ENCODE assay signal across 1 cellular context in the genomic region with DNA sequence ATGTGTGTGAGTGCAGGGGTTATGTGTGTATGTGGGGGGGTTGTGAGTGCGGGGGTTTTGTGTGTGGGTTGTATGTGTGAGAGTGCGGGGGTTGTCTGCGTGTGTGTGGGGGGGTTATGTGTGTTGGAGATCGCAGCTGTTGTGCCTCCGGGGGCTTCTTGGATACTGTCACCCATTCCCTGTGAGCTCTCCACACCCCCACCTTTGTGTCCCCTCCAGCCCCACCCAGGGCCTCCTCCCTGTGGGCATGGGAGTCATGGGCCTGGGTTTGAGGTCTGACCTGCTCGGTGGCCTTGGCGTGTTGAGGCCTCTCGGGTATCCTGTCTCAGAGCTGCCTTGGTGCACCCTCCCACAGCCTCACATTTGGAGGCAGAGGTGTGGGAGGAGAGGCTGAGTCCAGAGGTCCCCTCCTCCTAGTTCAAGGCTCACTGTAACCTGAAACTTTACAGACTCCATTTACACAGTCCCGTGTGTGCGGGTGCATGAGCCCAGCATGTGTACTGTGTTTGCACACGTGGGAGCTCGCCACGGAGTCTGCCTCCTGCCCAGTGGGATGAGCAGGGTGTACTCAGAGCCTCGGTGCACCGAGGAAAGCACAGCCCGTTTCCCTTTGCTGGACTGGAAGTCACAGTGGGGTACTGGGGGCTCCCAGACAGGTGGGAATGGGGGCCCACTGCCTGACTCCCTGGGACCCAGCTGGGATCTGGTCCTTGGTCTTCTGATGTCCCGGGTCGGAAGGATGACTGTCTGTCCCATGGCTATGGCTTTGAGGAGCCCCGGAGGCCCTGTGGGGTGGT.
TF ChIP-seq lines count a peak whose summit lies in the region.

No MANE protein-coding gene starts in this region.

TF ChIP-seq in HepG2, 621 proteins besides CTCF, POLR2A, EP300 and RAD21 (continued from another document and continues in another):
- TF ChIP-seq, protein P1, sequence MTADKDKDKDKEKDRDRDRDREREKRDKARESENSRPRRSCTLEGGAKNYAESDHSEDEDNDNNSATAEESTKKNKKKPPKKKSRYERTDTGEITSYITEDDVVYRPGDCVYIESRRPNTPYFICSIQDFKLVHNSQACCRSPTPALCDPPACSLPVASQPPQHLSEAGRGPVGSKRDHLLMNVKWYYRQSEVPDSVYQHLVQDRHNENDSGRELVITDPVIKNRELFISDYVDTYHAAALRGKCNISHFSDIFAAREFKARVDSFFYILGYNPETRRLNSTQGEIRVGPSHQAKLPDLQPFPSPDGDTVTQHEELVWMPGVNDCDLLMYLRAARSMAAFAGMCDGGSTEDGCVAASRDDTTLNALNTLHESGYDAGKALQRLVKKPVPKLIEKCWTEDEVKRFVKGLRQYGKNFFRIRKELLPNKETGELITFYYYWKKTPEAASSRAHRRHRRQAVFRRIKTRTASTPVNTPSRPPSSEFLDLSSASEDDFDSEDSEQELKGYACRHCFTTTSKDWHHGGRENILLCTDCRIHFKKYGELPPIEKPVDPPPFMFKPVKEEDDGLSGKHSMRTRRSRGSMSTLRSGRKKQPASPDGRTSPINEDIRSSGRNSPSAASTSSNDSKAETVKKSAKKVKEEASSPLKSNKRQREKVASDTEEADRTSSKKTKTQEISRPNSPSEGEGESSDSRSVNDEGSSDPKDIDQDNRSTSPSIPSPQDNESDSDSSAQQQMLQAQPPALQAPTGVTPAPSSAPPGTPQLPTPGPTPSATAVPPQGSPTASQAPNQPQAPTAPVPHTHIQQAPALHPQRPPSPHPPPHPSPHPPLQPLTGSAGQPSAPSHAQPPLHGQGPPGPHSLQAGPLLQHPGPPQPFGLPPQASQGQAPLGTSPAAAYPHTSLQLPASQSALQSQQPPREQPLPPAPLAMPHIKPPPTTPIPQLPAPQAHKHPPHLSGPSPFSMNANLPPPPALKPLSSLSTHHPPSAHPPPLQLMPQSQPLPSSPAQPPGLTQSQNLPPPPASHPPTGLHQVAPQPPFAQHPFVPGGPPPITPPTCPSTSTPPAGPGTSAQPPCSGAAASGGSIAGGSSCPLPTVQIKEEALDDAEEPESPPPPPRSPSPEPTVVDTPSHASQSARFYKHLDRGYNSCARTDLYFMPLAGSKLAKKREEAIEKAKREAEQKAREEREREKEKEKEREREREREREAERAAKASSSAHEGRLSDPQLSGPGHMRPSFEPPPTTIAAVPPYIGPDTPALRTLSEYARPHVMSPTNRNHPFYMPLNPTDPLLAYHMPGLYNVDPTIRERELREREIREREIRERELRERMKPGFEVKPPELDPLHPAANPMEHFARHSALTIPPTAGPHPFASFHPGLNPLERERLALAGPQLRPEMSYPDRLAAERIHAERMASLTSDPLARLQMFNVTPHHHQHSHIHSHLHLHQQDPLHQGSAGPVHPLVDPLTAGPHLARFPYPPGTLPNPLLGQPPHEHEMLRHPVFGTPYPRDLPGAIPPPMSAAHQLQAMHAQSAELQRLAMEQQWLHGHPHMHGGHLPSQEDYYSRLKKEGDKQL (CRISPR knock-in tag; IDR thresholded peaks at IDR 0.05; ENCODE audit: low read depth), result no peak
- TF ChIP-seq AGO2 (optimal IDR thresholded peaks at IDR 0.05; ENCODE audit: low read depth, low read length) (no peak), JUN (CRISPR knock-in tag; IDR thresholded peaks at IDR 0.05) (peak; percentile 40; the same call in 1 of the 2 replicates), NR2F2 (IDR thresholded peaks at IDR 0.05; ENCODE audit: borderline replicate concordance, low read depth) (no peak; the same call in 1 of the 2 replicates), ZNF230 (CRISPR knock-in tag; IDR thresholded peaks at IDR 0.05) (0 out of 2 replicates have a peak, but pooled peaks have one; percentile 45), NCOA2 (CRISPR knock-in tag; IDR thresholded peaks at IDR 0.05) (peak; percentile 38; the same call in 1 of the 2 replicates), AKNA (CRISPR knock-in tag; IDR thresholded peaks at IDR 0.05; ENCODE audit: borderline replicate concordance) (no peak), EED (CRISPR knock-in tag; IDR thresholded peaks at IDR 0.05) (no peak), BRF2 (CRISPR knock-in tag; IDR thresholded peaks at IDR 0.05) (0 out of 2 replicates have a peak, but pooled peaks have one; percentile 36), ZBTB8A (CRISPR knock-in tag; IDR thresholded peaks at IDR 0.05; ENCODE audit: borderline replicate concordance, low read depth) (no peak), ZNF335 (CRISPR knock-in tag; IDR thresholded peaks at IDR 0.05) (no peak), ZNF598 (CRISPR knock-in tag; IDR thresholded peaks at IDR 0.05; ENCODE audit: borderline replicate concordance) (peak; percentile 83; the same call in 1 of the 2 replicates), RARG (CRISPR knock-in tag; IDR thresholded peaks at IDR 0.05; ENCODE audit: low read depth) (no peak), PRDM4 (CRISPR knock-in tag; IDR thresholded peaks at IDR 0.05; ENCODE audit: borderline replicate concordance) (no peak), RCOR2 (CRISPR knock-in tag; IDR thresholded peaks at IDR 0.05) (peak; percentile 61; the same call in 1 of the 2 replicates), ZKSCAN1 (IDR thresholded peaks at IDR 0.05; ENCODE audit: low read length) (no peak), ZFP90 (CRISPR knock-in tag; IDR thresholded peaks at IDR 0.05; ENCODE audit: borderline replicate concordance) (no peak), KDM3A (CRISPR knock-in tag; IDR thresholded peaks at IDR 0.05; ENCODE audit: low read depth) (no peak), ZNF629 (CRISPR knock-in tag; conservative IDR thresholded peaks at IDR 0.05) (peak; percentile 76), TERF1 (CRISPR knock-in tag; IDR thresholded peaks at IDR 0.05) (no peak), CBFB (CRISPR knock-in tag; IDR thresholded peaks at IDR 0.05) (no peak), HMGA1 (CRISPR knock-in tag; conservative IDR thresholded peaks at IDR 0.05) (no peak), SALL1 (CRISPR knock-in tag; IDR thresholded peaks at IDR 0.05) (peak; percentile 89), SRY (CRISPR knock-in tag; IDR thresholded peaks at IDR 0.05) (no peak), RXRA (CRISPR knock-in tag; IDR thresholded peaks at IDR 0.05) (no peak), BRCA1 (CRISPR knock-in tag; IDR thresholded peaks at IDR 0.05) (no peak), ZNF34 (CRISPR knock-in tag; IDR thresholded peaks at IDR 0.05; ENCODE audit: borderline replicate concordance) (no peak), ZNF460 (CRISPR knock-in tag; IDR thresholded peaks at IDR 0.05; ENCODE audit: borderline replicate concordance) (peak; percentile 46; the same call in 1 of the 2 replicates), BORCS8-MEF2B (CRISPR knock-in tag; IDR thresholded peaks at IDR 0.05) (0 out of 2 replicates have a peak, but pooled peaks have one; percentile 28), ZNF260 (CRISPR knock-in tag; IDR thresholded peaks at IDR 0.05; ENCODE audit: borderline replicate concordance, low read depth) (no peak), IKZF4 (CRISPR knock-in tag; IDR thresholded peaks at IDR 0.05; ENCODE audit: borderline replicate concordance, low read depth, not compliant biosample characterization) (peak; percentile 44)
- TF ChIP-seq, protein P2, sequence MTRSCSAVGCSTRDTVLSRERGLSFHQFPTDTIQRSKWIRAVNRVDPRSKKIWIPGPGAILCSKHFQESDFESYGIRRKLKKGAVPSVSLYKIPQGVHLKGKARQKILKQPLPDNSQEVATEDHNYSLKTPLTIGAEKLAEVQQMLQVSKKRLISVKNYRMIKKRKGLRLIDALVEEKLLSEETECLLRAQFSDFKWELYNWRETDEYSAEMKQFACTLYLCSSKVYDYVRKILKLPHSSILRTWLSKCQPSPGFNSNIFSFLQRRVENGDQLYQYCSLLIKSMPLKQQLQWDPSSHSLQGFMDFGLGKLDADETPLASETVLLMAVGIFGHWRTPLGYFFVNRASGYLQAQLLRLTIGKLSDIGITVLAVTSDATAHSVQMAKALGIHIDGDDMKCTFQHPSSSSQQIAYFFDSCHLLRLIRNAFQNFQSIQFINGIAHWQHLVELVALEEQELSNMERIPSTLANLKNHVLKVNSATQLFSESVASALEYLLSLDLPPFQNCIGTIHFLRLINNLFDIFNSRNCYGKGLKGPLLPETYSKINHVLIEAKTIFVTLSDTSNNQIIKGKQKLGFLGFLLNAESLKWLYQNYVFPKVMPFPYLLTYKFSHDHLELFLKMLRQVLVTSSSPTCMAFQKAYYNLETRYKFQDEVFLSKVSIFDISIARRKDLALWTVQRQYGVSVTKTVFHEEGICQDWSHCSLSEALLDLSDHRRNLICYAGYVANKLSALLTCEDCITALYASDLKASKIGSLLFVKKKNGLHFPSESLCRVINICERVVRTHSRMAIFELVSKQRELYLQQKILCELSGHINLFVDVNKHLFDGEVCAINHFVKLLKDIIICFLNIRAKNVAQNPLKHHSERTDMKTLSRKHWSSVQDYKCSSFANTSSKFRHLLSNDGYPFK (CRISPR knock-in tag; IDR thresholded peaks at IDR 0.05; ENCODE audit: borderline replicate concordance), result 0 out of 2 replicates have a peak, but pooled peaks have one; percentile 32
- TF ChIP-seq, protein P3, sequence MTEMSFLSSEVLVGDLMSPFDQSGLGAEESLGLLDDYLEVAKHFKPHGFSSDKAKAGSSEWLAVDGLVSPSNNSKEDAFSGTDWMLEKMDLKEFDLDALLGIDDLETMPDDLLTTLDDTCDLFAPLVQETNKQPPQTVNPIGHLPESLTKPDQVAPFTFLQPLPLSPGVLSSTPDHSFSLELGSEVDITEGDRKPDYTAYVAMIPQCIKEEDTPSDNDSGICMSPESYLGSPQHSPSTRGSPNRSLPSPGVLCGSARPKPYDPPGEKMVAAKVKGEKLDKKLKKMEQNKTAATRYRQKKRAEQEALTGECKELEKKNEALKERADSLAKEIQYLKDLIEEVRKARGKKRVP (CRISPR knock-in tag; IDR thresholded peaks at IDR 0.05), result no peak
- TF ChIP-seq, protein P4, sequence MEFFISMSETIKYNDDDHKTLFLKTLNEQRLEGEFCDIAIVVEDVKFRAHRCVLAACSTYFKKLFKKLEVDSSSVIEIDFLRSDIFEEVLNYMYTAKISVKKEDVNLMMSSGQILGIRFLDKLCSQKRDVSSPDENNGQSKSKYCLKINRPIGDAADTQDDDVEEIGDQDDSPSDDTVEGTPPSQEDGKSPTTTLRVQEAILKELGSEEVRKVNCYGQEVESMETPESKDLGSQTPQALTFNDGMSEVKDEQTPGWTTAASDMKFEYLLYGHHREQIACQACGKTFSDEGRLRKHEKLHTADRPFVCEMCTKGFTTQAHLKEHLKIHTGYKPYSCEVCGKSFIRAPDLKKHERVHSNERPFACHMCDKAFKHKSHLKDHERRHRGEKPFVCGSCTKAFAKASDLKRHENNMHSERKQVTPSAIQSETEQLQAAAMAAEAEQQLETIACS (CRISPR knock-in tag; IDR thresholded peaks at IDR 0.05), result peak; percentile 43; the same call in 1 of the 2 replicates
